Comparison of ENCODE assay signal across 8 cellular contexts in genomic region chrX:120514236-120514635, GRCh38. TPM values are rescaled to one million over a fixed set of nuclear protein-coding genes. Genes with fewer than 3 reads are reported as not detected.
DNase-seq lines count a peak whose midpoint lies in the region; ATAC-seq and TF ChIP-seq lines count a peak whose summit lies in the region.

No MANE protein-coding gene starts in this region.

- no peak overlapping the region for H3K27ac ChIP-seq in C4-2B
- no peak overlapping the region for H3K27ac ChIP-seq in iPS DF 6.9 (ENCODE audit: low read length)

- no peaks in the 10 kb centered on the region for H3K9me3 ChIP-seq in iPS DF 6.9 (ENCODE audit: control insufficient read depth, insufficient read depth, low read length)

- DNase-seq in H7 (peak; percentile 21), SK-MEL-5 (ENCODE audit: low read depth, low spot score) (peak; percentile 51), iPS DF 6.9 (ENCODE audit: low read depth, low spot score) (peak; percentile 4), activated T-cell treated with anti-CD3 and anti-CD28 coated beads for 4 hours (no peak), DMS79 (lab: John Stamatoyannopoulos, UW) (no peak)

- H3K27me3 ChIP-seq in H7 (ENCODE audit: control insufficient read depth, insufficient read depth, low read length) (no peaks in the 10 kb centered on the region), iPS DF 6.9 (ENCODE audit: control insufficient read depth, insufficient read depth, low read length) (no peaks in the 10 kb centered on the region)

- H3K4me1 ChIP-seq in iPS DF 6.9 (ENCODE audit: control insufficient read depth, insufficient read depth, low read length) = no peaks in the 10 kb centered on the region

- ATAC-seq in GM19397 (IDR thresholded peaks at IDR 0.05; ENCODE audit: unreplicated experiment) (no peak), GM19328 (IDR thresholded peaks at IDR 0.05; ENCODE audit: unreplicated experiment) (no peak)

- no peaks in the 10 kb centered on the region for H3K36me3 ChIP-seq in H7 (replicated peaks; ENCODE audit: control insufficient read depth, insufficient read depth, low read length)
- no peaks in the 10 kb centered on the region for H3K36me3 ChIP-seq in iPS DF 6.9 (ENCODE audit: control insufficient read depth, insufficient read depth, low read length)

- peak; percentile 42 for TF ChIP-seq CTCF in C4-2B (conservative IDR thresholded peaks at IDR 0.05)

- in situ Hi-C loops in SK-MEL-5 (cut with HindIII; ENCODE audit: low pct_unique_long_range_greater_than_20kb, low sequenced_read_pairs) = no loop called here

- no CpG with 5 or more reads among the region's 1 CpG for WGBS in iPS DF 6.9 (ENCODE audit: insufficient coverage, insufficient read length)

- H3K4me3 ChIP-seq in H7 (ENCODE audit: insufficient read depth, low read depth, low read length) (no peak overlapping the region), iPS DF 6.9 (ENCODE audit: low read length) (no peak overlapping the region)

RNA-seq across cellular contexts. Expression of gene LAMP2, which starts 45.1 kb away (rescaled TPM):
- 31.3 and 31.7 TPM in 2 replicates for total RNA-seq in H7 (2014; rRNA removed; shearing (Covaris generic))
- total RNA-seq in SK-MEL-5 (2014; rRNA removed; shearing (Covaris generic)) = 218 and 221 TPM in 2 replicates
- 278 and 347 TPM in 2 replicates for polyA plus RNA-seq in SK-MEL-5 (2015; cell fraction: cytosol; rRNA removed)
- 67.8 and 70.2 TPM in 2 replicates for polyA plus RNA-seq in SK-MEL-5 (2015; cell fraction: nucleus; rRNA removed)

RNA-seq across cellular contexts. Expression of gene CUL4B, which starts 46.5 kb away (rescaled TPM):
- total RNA-seq in H7 (2014; rRNA removed; shearing (Covaris generic)) = 18.4 and 28.0 TPM in 2 replicates
- 25.3 and 26.6 TPM in 2 replicates for total RNA-seq in SK-MEL-5 (2014; rRNA removed; shearing (Covaris generic))
- 29.3 and 38.2 TPM in 2 replicates for polyA plus RNA-seq in SK-MEL-5 (2015; cell fraction: cytosol; rRNA removed)
- polyA plus RNA-seq in SK-MEL-5 (2015; cell fraction: nucleus; rRNA removed) = 98.8 and 106 TPM in 2 replicates

Comparison
In these comparisons a context has a peak if more than half of its experiments do, and no peak if none do; other contexts are left out.
1. DNase-seq: peak in H7 (single experiment), SK-MEL-5 (single experiment) and iPS DF 6.9 (single experiment); none in activated T-cell treated with anti-CD3 and anti-CD28 coated beads for 4 hours (single experiment) and DMS79 (single experiment).